In genomic region chr1:31064115-31064514, GRCh38 we compare ENCODE assay signal across 8 cellular contexts. TPM values are rescaled to one million over a fixed set of nuclear protein-coding genes. Genes with fewer than 3 reads are reported as not detected.
A peak's percentile ranks its signal among the peaks of the same experiment; 100 is the strongest.
DNase-seq lines count a peak whose midpoint lies in the region; ATAC-seq and TF ChIP-seq lines count a peak whose summit lies in the region.

No MANE protein-coding gene starts in this region.

- H3K9me3 ChIP-seq in A673 (ENCODE audit: low read depth, low read length, poor library complexity, severe bottlenecking) (no peaks in the 10 kb centered on the region), IMR-90 (ENCODE audit: control insufficient read depth, insufficient read depth, low read length) (no peaks in the 10 kb centered on the region), muscle layer of colon (ENCODE audit: low read length) (no peaks in the 10 kb centered on the region)

- no peak for TF ChIP-seq RAD21 in IMR-90 (IDR thresholded peaks at IDR 0.05; ENCODE audit: low read length)

- no peak overlapping the region for H2BK20ac ChIP-seq in IMR-90 (ENCODE audit: low read depth, low read length)

- peaks cover 3% of the 10 kb centered on the region for H3K4me1 ChIP-seq in A673 (ENCODE audit: insufficient read depth, low read length, poor library complexity, severe bottlenecking)
- peaks cover 6% of the 10 kb centered on the region for H3K4me1 ChIP-seq in IMR-90 (ENCODE audit: control insufficient read depth, insufficient read depth, low read length)
- H3K4me1 ChIP-seq in muscle layer of colon (ENCODE audit: insufficient read depth, low read length), result peaks cover 32% of the 10 kb centered on the region

- H2AK9ac ChIP-seq in IMR-90 (replicated peaks; ENCODE audit: low read depth, low read length, poor library complexity), result no peak overlapping the region

- peaks cover 38% of the 10 kb centered on the region for H3K4me1 Mint-ChIP-seq in central memory CD8-positive, alpha-beta T cell

- POLR2A ChIA-PET in A673 (lab: Charles Lee; ENCODE audit: low non-redundant PET) (no interaction called here), IMR-90 (lab: Charles Lee; ENCODE audit: unreplicated experiment) (no interaction called here)

- H2AK5ac ChIP-seq in IMR-90 (ENCODE audit: low read depth, low read length), result no peak overlapping the region

- H2BK15ac ChIP-seq in IMR-90 (ENCODE audit: low read depth, low read length), result no peak overlapping the region

- H2BK5ac ChIP-seq in IMR-90 (ENCODE audit: low read depth, low read length, poor library complexity, severe bottlenecking), result peak overlapping the region; percentile 77

- TF ChIP-seq CTCF in A673 (conservative IDR thresholded peaks at IDR 0.05; ENCODE audit: low read depth, low read length) (no peak), IMR-90 (conservative IDR thresholded peaks at IDR 0.05; ENCODE audit: low read depth, low read length) (no peak), GM20000 (IDR thresholded peaks at IDR 0.05; ENCODE audit: extremely low read depth, missing control alignments) (no peak)

- H3K27ac ChIP-seq in A673 (ENCODE audit: low read depth, low read length, poor library complexity, severe bottlenecking), result peak overlapping the region; percentile 94
- peak overlapping the region; percentile 67; the same call in 1 of the 2 replicates for H3K27ac ChIP-seq in IMR-90 (ENCODE audit: insufficient read depth, low read length)
- H3K27ac ChIP-seq in muscle layer of colon (ENCODE audit: low read depth, low read length), result peak overlapping the region; percentile 95

- dilution Hi-C loops in IMR-90 (cut with HindIII; ENCODE audit: low sequenced_read_pairs, unreplicated experiment), result no loop called here

- peak overlapping the region; percentile 74; the same call in 1 of the 2 replicates for H3K56ac ChIP-seq in IMR-90 (ENCODE audit: extremely low read depth, insufficient read depth, low read length)

- peak overlapping the region; percentile 47; the same call in 1 of the 2 replicates for H3K14ac ChIP-seq in IMR-90 (replicated peaks; ENCODE audit: low read depth, low read length)

- H3K4me3 ChIP-seq in A673 (ENCODE audit: low read depth, low read length, poor library complexity, severe bottlenecking) (peak overlapping the region; percentile 69), IMR-90 (ENCODE audit: insufficient read depth, low read depth, low read length) (peak overlapping the region; percentile 96), muscle layer of colon (ENCODE audit: low read depth in 1 of 2, low read length in 2 of 2) (peak overlapping the region; percentile 35 to 88)

- H3K27me3 ChIP-seq in A673 (replicated peaks; ENCODE audit: insufficient read depth, low read depth, low read length, poor library complexity) (no peaks in the 10 kb centered on the region), IMR-90 (ENCODE audit: control insufficient read depth, insufficient read depth, low read length) (no peaks in the 10 kb centered on the region), muscle layer of colon (ENCODE audit: control insufficient read depth in 1 of 2, insufficient read depth in 2 of 2, low read length in 2 of 2) (no peaks in the 10 kb centered on the region)

- no peak for ATAC-seq in IMR-90 (ENCODE audit: low read depth)
- no peak for ATAC-seq in central memory CD8-positive, alpha-beta T cell (replicated peaks; ENCODE audit: extremely low read depth, poor library complexity, severe bottlenecking)

- H3K18ac ChIP-seq in IMR-90 (ENCODE audit: low read depth, low read length), result peak overlapping the region; percentile 74; the same call in 1 of the 2 replicates

- peak overlapping the region; percentile 89 for H3K4me2 ChIP-seq in IMR-90 (ENCODE audit: low read depth, low read length)

- in situ Hi-C loops in IMR-90 (cut with MboI; ENCODE audit: low sequenced_read_pairs), result no loop called here

- no peak for TF ChIP-seq POLR2A in IMR-90 (IDR thresholded peaks at IDR 0.05; ENCODE audit: low read depth, low read length)

- no peaks in the 10 kb centered on the region for H3K9me3 Mint-ChIP-seq in central memory CD8-positive, alpha-beta T cell

- intact Hi-C loops in A673 (cut with micrococcal nuclease; ENCODE audit: unreplicated experiment) (no loop called here), IMR-90 (cut with micrococcal nuclease) (loop anchor here (2.0 to 5.0 kb wide), 3 partner anchors 81 to 122 kb away; no protein-coding TSS in a partner anchor)

- H3K27me3 Mint-ChIP-seq in central memory CD8-positive, alpha-beta T cell, result no peaks in the 10 kb centered on the region

- DNase-seq in A673 (ENCODE audit: low spot score) (no peak), IMR-90 (no peak), GM20000 (ENCODE audit: low spot score) (no peak), NCI-H748 treated with DMSO at 0.1 percent for 48 hours (lab: John Stamatoyannopoulos, UW) (no peak), inferior parietal cortex (ENCODE audit: extremely low spot score) (no peak), RKO (ENCODE audit: low spot score) (no peak)
- no peak for DNase-seq in central memory CD8-positive, alpha-beta T cell (ENCODE audit: low spot score in 2 of 2)

- H3K36me3 ChIP-seq in A673 (ENCODE audit: insufficient read depth, low read length, poor library complexity, severe bottlenecking) (peaks cover 4% of the 10 kb centered on the region), IMR-90 (ENCODE audit: control insufficient read depth, insufficient read depth, low read length) (peaks cover 2% of the 10 kb centered on the region; the same call in 1 of the 2 replicates), muscle layer of colon (ENCODE audit: insufficient read depth, low read length) (peaks cover 2% of the 10 kb centered on the region)

- H2AFZ ChIP-seq in IMR-90 (replicated peaks; ENCODE audit: low read length, poor library complexity), result no peak overlapping the region

- BruUV-seq in A673 (replicated peaks; lab: Mats Ljungman, UMichigan), result no TSS peak
- no TSS peak for BruUV-seq in IMR-90 (replicated peaks; lab: Mats Ljungman, UMichigan)

- WGBS in IMR-90 (ENCODE audit: extremely low coverage in 2 of 2, insufficient read length in 1 of 2), 2 experiments, result no CpG with 5 or more reads among the region's 6 CpGs

- peak overlapping the region; percentile 98 for H3K4me3 Mint-ChIP-seq in central memory CD8-positive, alpha-beta T cell

- CTCF ChIA-PET in A673 (lab: Charles Lee), result no interaction called here
- CTCF ChIA-PET in IMR-90 (lab: Yijun Ruan, JAX), result interaction anchor here (0.8 kb wide), 1 partner anchor 98 kb away, joined by 5 read pairs; no protein-coding TSS in a partner anchor

- H3K36me3 Mint-ChIP-seq in central memory CD8-positive, alpha-beta T cell (ENCODE audit: insufficient read depth), result peaks cover 24% of the 10 kb centered on the region

- H3K23ac ChIP-seq in IMR-90 (ENCODE audit: low read depth, low read length), result 0 out of 2 replicates have a peak overlapping the region, but pooled peaks have one; percentile 10

- no peak overlapping the region for H4K5ac ChIP-seq in IMR-90 (ENCODE audit: low read depth, low read length)

- no peak overlapping the region for H3K4ac ChIP-seq in IMR-90 (ENCODE audit: low read depth, low read length)

- H3K79me1 ChIP-seq in IMR-90 (ENCODE audit: low read depth in 1 of 2, low read length in 2 of 2), result peaks cover 0 to 6% of the 10 kb centered on the region in 2 experiments; a peak in 2 of 4 replicates

- H4K8ac ChIP-seq in IMR-90 (ENCODE audit: low read depth in 2 of 2, low read length in 2 of 2), result no peak overlapping the region

- H3K9ac ChIP-seq in IMR-90 (ENCODE audit: low read depth, low read length) (peak overlapping the region; percentile 100), muscle layer of colon (ENCODE audit: low read length) (peak overlapping the region; percentile 99)

- H2BK120ac ChIP-seq in IMR-90 (ENCODE audit: low read depth, low read length), result no peak overlapping the region

- peaks cover 4% of the 10 kb centered on the region; the same call in 1 of the 2 replicates for H3K9me1 ChIP-seq in IMR-90 (ENCODE audit: insufficient read depth, low read length)

- H4K91ac ChIP-seq in IMR-90 (ENCODE audit: insufficient read depth, low read depth, low read length), result no peak overlapping the region

- peaks cover 53% of the 10 kb centered on the region for H4K20me1 ChIP-seq in IMR-90 (ENCODE audit: insufficient read depth, low read length)

- peak overlapping the region; percentile 99 for H3K27ac Mint-ChIP-seq in central memory CD8-positive, alpha-beta T cell (ENCODE audit: low read depth)

TF ChIP-seq in IMR-90, 13 proteins besides CTCF, POLR2A, EP300 and RAD21:
- no peak for TF ChIP-seq RFX5 (IDR thresholded peaks at IDR 0.05; ENCODE audit: low read depth, low read length)
- TF ChIP-seq ELK1 (IDR thresholded peaks at IDR 0.05; ENCODE audit: borderline replicate concordance, low read depth, low read length), result no peak
- TF ChIP-seq RCOR1 (IDR thresholded peaks at IDR 0.05; ENCODE audit: insufficient replicate concordance, low read length), result no peak
- TF ChIP-seq FOS (IDR thresholded peaks at IDR 0.05; ENCODE audit: low read depth, low read length), result no peak
- no peak for TF ChIP-seq CHD1 (IDR thresholded peaks at IDR 0.05; ENCODE audit: low read depth, low read length)
- no peak for TF ChIP-seq MAZ (IDR thresholded peaks at IDR 0.05; ENCODE audit: borderline replicate concordance, low read depth, low read length)
- TF ChIP-seq, protein P1, sequence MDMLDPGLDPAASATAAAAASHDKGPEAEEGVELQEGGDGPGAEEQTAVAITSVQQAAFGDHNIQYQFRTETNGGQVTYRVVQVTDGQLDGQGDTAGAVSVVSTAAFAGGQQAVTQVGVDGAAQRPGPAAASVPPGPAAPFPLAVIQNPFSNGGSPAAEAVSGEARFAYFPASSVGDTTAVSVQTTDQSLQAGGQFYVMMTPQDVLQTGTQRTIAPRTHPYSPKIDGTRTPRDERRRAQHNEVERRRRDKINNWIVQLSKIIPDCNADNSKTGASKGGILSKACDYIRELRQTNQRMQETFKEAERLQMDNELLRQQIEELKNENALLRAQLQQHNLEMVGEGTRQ (IDR thresholded peaks at IDR 0.05; ENCODE audit: low read depth, low read length), result no peak
- TF ChIP-seq MAFK (IDR thresholded peaks at IDR 0.05; ENCODE audit: low read depth, low read length), result no peak

RNA-seq across cellular contexts. Expression of gene PUM1, which starts 1.4 kb away (rescaled TPM):
- total RNA-seq in A673 (2021) (135 and 138 TPM in 2 replicates), IMR-90 (2012; rRNA removed) (71.9 and 137 TPM in 2 replicates)
- polyA plus RNA-seq in IMR-90 (2012; rRNA removed), result 65.2 and 75.4 TPM in 2 replicates
- 22.4 and 33.8 TPM in 2 replicates for polyA plus RNA-seq in IMR-90 (2012; cell fraction: cytosol; rRNA removed)
- polyA plus RNA-seq in IMR-90 (2012; cell fraction: nucleus; rRNA removed; ENCODE audit: low replicate concordance), result 58.3 and 84.7 TPM in 2 replicates
